Comparison of ENCODE assay signal across 8 cellular contexts in genomic region chr1:34460193-34460592, GRCh38.
DNase-seq lines count a peak whose midpoint lies in the region; ATAC-seq and TF ChIP-seq lines count a peak whose summit lies in the region.
"Had no signal": no experiment of that assay in that cellular context is flagged by ENCODE, and none has a peak within 500 bp of the region (broad histone marks: within the 10 kb centered on the region; RNA-seq: fewer than 3 reads in every experiment).

No MANE protein-coding gene starts in this region.

- H3K9me3 Mint-ChIP-seq in naive thymus-derived CD8-positive, alpha-beta T cell, result peaks cover 0 to 2% (median 0%) of the 10 kb centered on the region in 9 donors
- H3K9me3 Mint-ChIP-seq: activated B cell treated with CpG ODN at 0.5 μM for 24 hours had no signal

- no peaks in the 10 kb centered on the region for H3K4me1 ChIP-seq in gastrocnemius medialis

- TF ChIP-seq CTCF in choroid plexus epithelial cell (conservative IDR thresholded peaks at IDR 0.05; ENCODE audit: low read depth, low read length) (peak; percentile 18), gastrocnemius medialis (IDR thresholded peaks at IDR 0.05 in 4 of 5, conservative IDR thresholded peaks at IDR 0.05 in 1 of 5) (no peak)

- H3K27ac Mint-ChIP-seq in naive thymus-derived CD8-positive, alpha-beta T cell, result no peak overlapping the region
- H3K27ac Mint-ChIP-seq: activated B cell treated with CpG ODN at 0.5 μM for 24 hours had no signal

- DNase-seq in ELF-1 (ENCODE audit: low read depth, low spot score) (peak; percentile 48), KG1 (lab: John Stamatoyannopoulos, UW) (peak; percentile 13), T follicular helper cell (ENCODE audit: low read depth) (peak; percentile 9), choroid plexus epithelial cell (ENCODE audit: low read depth) (no peak), gastrocnemius medialis (no peak)
- peak in 7 of 10 donors; percentile 3 to 19 (median 13) for DNase-seq in naive thymus-derived CD8-positive, alpha-beta T cell
- DNase-seq: activated B cell treated with CpG ODN at 0.5 μM for 24 hours had no signal

- no peaks in the 10 kb centered on the region for H3K4me1 Mint-ChIP-seq in naive thymus-derived CD8-positive, alpha-beta T cell
- H3K4me1 Mint-ChIP-seq: activated B cell treated with CpG ODN at 0.5 μM for 24 hours had no signal

- no peak overlapping the region for H3K4me3 ChIP-seq in choroid plexus epithelial cell (ENCODE audit: low read depth, low read length)
- H3K4me3 ChIP-seq in gastrocnemius medialis, result no peak overlapping the region

- in situ Hi-C loops in gastrocnemius medialis (cut with MboI; ENCODE audit: low sequenced_read_pairs in 4 of 4), result no loop called here

- no peaks in the 10 kb centered on the region for H3K27me3 ChIP-seq in gastrocnemius medialis

- no peaks in the 10 kb centered on the region for H3K36me3 ChIP-seq in gastrocnemius medialis

- H3K9me3 ChIP-seq in gastrocnemius medialis, result no peaks in the 10 kb centered on the region

- no peak for TF ChIP-seq POLR2A in gastrocnemius medialis (IDR thresholded peaks at IDR 0.05)

- H3K27me3 Mint-ChIP-seq in naive thymus-derived CD8-positive, alpha-beta T cell, result peaks cover 3 to 55% (median 19%) of the 10 kb centered on the region in 5 donors

- intact Hi-C loops in gastrocnemius medialis (cut with DNase I; ENCODE audit: low total_unique reads), result no loop called here

- no peak for ATAC-seq in naive thymus-derived CD8-positive, alpha-beta T cell
- ATAC-seq in gastrocnemius medialis (no peak), GM18519 (IDR thresholded peaks at IDR 0.05; ENCODE audit: low FRiP score, unreplicated experiment) (no peak)

- no peaks in the 10 kb centered on the region for H3K36me3 Mint-ChIP-seq in naive thymus-derived CD8-positive, alpha-beta T cell

- H3K27ac ChIP-seq in gastrocnemius medialis, result no peak overlapping the region

- no peak overlapping the region for H3K4me3 Mint-ChIP-seq in naive thymus-derived CD8-positive, alpha-beta T cell
- H3K4me3 Mint-ChIP-seq: activated B cell treated with CpG ODN at 0.5 μM for 24 hours had no signal

- POLR2A ChIA-PET in naive thymus-derived CD8-positive, alpha-beta T cell (lab: Charles Lee), result no interaction called here

Comparison
In these comparisons a context has a peak if more than half of its experiments do, and no peak if none do; other contexts are left out.
1. DNase-seq: peak in ELF-1 (single experiment), KG1 (single experiment), T follicular helper cell (single experiment) and naive thymus-derived CD8-positive, alpha-beta T cell (7 of 10); none in choroid plexus epithelial cell (single experiment) and gastrocnemius medialis (0 of 2).